ENCODE assay signal across 23 cellular contexts in the genomic region with DNA sequence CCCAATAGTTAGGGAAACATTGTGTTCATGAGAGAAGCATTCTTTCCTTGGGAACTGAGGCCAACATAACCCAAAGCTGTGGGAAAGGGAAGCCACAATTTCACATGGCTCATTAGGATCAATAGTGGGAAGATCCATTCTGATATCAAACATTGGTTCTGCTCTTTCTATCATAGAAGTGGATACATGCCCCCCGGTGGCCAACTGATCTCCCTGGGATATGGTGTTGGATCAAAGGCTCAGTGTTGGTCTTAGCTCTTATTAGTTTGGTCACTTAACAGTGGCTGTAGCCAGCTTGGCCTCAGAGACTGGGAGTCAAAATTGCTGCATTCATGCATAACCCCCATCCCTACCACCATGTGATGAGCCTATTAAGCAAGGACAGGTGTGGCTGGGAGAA. TPM values are rescaled to one million over a fixed set of nuclear protein-coding genes. Genes with fewer than 3 reads are reported as not detected.
DNase-seq lines count a peak whose midpoint lies in the region; ATAC-seq, FAIRE-seq and TF ChIP-seq lines count a peak whose summit lies in the region.
"Had no signal": no experiment of that assay in that cellular context is flagged by ENCODE, and none has a peak within 500 bp of the region (broad histone marks: within the 10 kb centered on the region; RNA-seq: fewer than 3 reads in every experiment).

No MANE protein-coding gene starts in this region.

- CTCF ChIA-PET in activated CD4-positive, alpha-beta T cell treated with anti-CD3 and anti-CD28 coated beads for 36 hours (lab: Charles Lee), result interaction anchor here (1.0 kb wide), 1 partner anchor 194 kb away, joined by 3 read pairs; no protein-coding TSS in a partner anchor
- CTCF ChIA-PET in T-cell (lab: Charles Lee), result no interaction called here

- ATAC-seq in activated CD4-positive, alpha-beta T cell treated with anti-CD3 and anti-CD28 coated beads for 36 hours, result no peak
- ATAC-seq in CD4-positive, CD25-positive, alpha-beta regulatory T cell (ENCODE audit: low read depth in 2 of 2), result no peak
- ATAC-seq in T-cell (replicated peaks in 1 of 4) (no peak), foreskin keratinocyte (no peak), HG03442 (IDR thresholded peaks at IDR 0.05; ENCODE audit: unreplicated experiment) (no peak)
- ATAC-seq: GM12878 had no signal

- no peaks in the 10 kb centered on the region for H3K36me3 ChIP-seq in CD4-positive, CD25-positive, alpha-beta regulatory T cell (ENCODE audit: control insufficient read depth, insufficient read depth, low read length)

- peaks cover 29% of the 10 kb centered on the region for H3K36me3 Mint-ChIP-seq in activated CD4-positive, alpha-beta T cell treated with anti-CD3 and anti-CD28 coated beads for 36 hours (ENCODE audit: low read depth)
- peaks cover 9% of the 10 kb centered on the region for H3K36me3 Mint-ChIP-seq in CD4-positive, CD25-positive, alpha-beta regulatory T cell
- peaks cover 24% of the 10 kb centered on the region for H3K36me3 Mint-ChIP-seq in T-cell

- POLR2A ChIA-PET in activated CD4-positive, alpha-beta T cell treated with anti-CD3 and anti-CD28 coated beads for 36 hours (lab: Charles Lee), result no interaction called here
- POLR2A ChIA-PET in T-cell (lab: Charles Lee), result no interaction called here

- peak; percentile 12 for TF ChIP-seq CTCF in foreskin keratinocyte (conservative IDR thresholded peaks at IDR 0.05)

- H3K4me3 Mint-ChIP-seq in activated CD4-positive, alpha-beta T cell treated with anti-CD3 and anti-CD28 coated beads for 36 hours, result no peak overlapping the region
- peak overlapping the region in 2 of 4 donors; percentile 37 to 38 for H3K4me3 Mint-ChIP-seq in CD4-positive, CD25-positive, alpha-beta regulatory T cell
- H3K4me3 Mint-ChIP-seq in T-cell, result peak overlapping the region in 1 of 3 donors; percentile 87
- H3K4me3 Mint-ChIP-seq: B cell had no signal

- peak overlapping the region; percentile 37 for H3K27ac Mint-ChIP-seq in activated CD4-positive, alpha-beta T cell treated with anti-CD3 and anti-CD28 coated beads for 36 hours
- H3K27ac Mint-ChIP-seq in CD4-positive, CD25-positive, alpha-beta regulatory T cell, result peak overlapping the region in 1 of 3 donors; percentile 90
- peak overlapping the region; percentile 64 to 97 for H3K27ac Mint-ChIP-seq in T-cell
- H3K27ac Mint-ChIP-seq: B cell had no signal

- no peaks in the 10 kb centered on the region for H3K27me3 ChIP-seq in CD4-positive, CD25-positive, alpha-beta regulatory T cell (ENCODE audit: control insufficient read depth, insufficient read depth, low read length)
- no peaks in the 10 kb centered on the region for H3K27me3 ChIP-seq in foreskin keratinocyte

- DNase-seq in activated CD4-positive, alpha-beta T cell treated with anti-CD3 and anti-CD28 coated beads for 36 hours, result peak; percentile 52
- no peak for DNase-seq in activated CD4-positive, alpha-beta T cell treated with anti-CD3 and anti-CD28 coated beads, Interleukin-2, amount 50 U/mL, for 48 hours
- DNase-seq in CD4-positive, CD25-positive, alpha-beta regulatory T cell, result no peak
- DNase-seq in T-cell (no peak), foreskin keratinocyte (no peak), GM19239 (ENCODE audit: insufficient read length, low spot score) (no peak), NCI-H1417 treated with DMSO at 0.1 percent for 48 hours (lab: John Stamatoyannopoulos, UW) (no peak)
- DNase-seq: 8988T, Calu3, GF-D8, GM23248, KBM-7, NCI-H1105 treated with DMSO at 0.1 percent for 48 hours, NCI-H187 treated with DMSO at 0.1 percent for 48 hours, NCI-H2227 treated with DMSO at 0.1 percent for 48 hours, NCI-H510A treated with DMSO at 0.1 percent for 48 hours, NCI-H82, RPMI8226, SHP77 treated with DMSO at 0.1 percent for 48 hours had no signal

- peaks cover 6 to 16% of the 10 kb centered on the region in 2 experiments for H3K9me3 ChIP-seq in CD4-positive, CD25-positive, alpha-beta regulatory T cell (ENCODE audit: control insufficient read depth in 2 of 2, low read length in 2 of 2)

- intact Hi-C loops in activated CD4-positive, alpha-beta T cell treated with anti-CD3 and anti-CD28 coated beads for 36 hours (cut with DNase I, micrococcal nuclease), result loop anchor here in 1 of 2 experiments (10.0 kb wide), 1 partner anchor 784 kb away; the partner anchor contains the start of gene NUB1

- H3K27ac ChIP-seq in CD4-positive, CD25-positive, alpha-beta regulatory T cell (ENCODE audit: insufficient read depth, low read length, poor library complexity, severe bottlenecking), result no peak overlapping the region
- no peak overlapping the region for H3K27ac ChIP-seq in foreskin keratinocyte
- H3K27ac ChIP-seq: GM23248 had no signal

- FAIRE-seq in GM19239 (lab: Jason Lieb, UNC), result no peak
- FAIRE-seq: GM12878 had no signal

- H3K9me3 Mint-ChIP-seq in activated CD4-positive, alpha-beta T cell treated with anti-CD3 and anti-CD28 coated beads for 36 hours (ENCODE audit: low read depth), result peaks cover 24% of the 10 kb centered on the region
- peaks cover 0 to 30% (median 11%) of the 10 kb centered on the region in 7 donors for H3K9me3 Mint-ChIP-seq in CD4-positive, CD25-positive, alpha-beta regulatory T cell
- peaks cover 0 to 28% (median 18%) of the 10 kb centered on the region in 3 donors for H3K9me3 Mint-ChIP-seq in T-cell

- H3K4me3 ChIP-seq in CD4-positive, CD25-positive, alpha-beta regulatory T cell (ENCODE audit: low read depth, low read length), result peak overlapping the region; percentile 8
- H3K4me3 ChIP-seq: GM12878, GM23248 had no signal

- no peaks in the 10 kb centered on the region for H3K27me3 Mint-ChIP-seq in activated CD4-positive, alpha-beta T cell treated with anti-CD3 and anti-CD28 coated beads for 36 hours
- H3K27me3 Mint-ChIP-seq in CD4-positive, CD25-positive, alpha-beta regulatory T cell, result no peaks in the 10 kb centered on the region
- no peaks in the 10 kb centered on the region for H3K27me3 Mint-ChIP-seq in T-cell

- H3K4me1 ChIP-seq in CD4-positive, CD25-positive, alpha-beta regulatory T cell (ENCODE audit: control insufficient read depth, insufficient read depth, low read length, poor library complexity, severe bottlenecking), result peaks cover 19% of the 10 kb centered on the region
- no peaks in the 10 kb centered on the region for H3K4me1 ChIP-seq in foreskin keratinocyte

- peaks cover 70% of the 10 kb centered on the region for H3K4me1 Mint-ChIP-seq in activated CD4-positive, alpha-beta T cell treated with anti-CD3 and anti-CD28 coated beads for 36 hours
- peaks cover 19 to 76% (median 40%) of the 10 kb centered on the region in 4 donors for H3K4me1 Mint-ChIP-seq in CD4-positive, CD25-positive, alpha-beta regulatory T cell
- H3K4me1 Mint-ChIP-seq in T-cell, result peaks cover 75 to 86% (median 79%) of the 10 kb centered on the region in 3 donors
- H3K4me1 Mint-ChIP-seq: B cell had no signal

RNA-seq across cellular contexts. Expression of gene GIMAP4, which starts 6.7 kb away (rescaled TPM):
- 100 to 1,000 TPM; 109 to 135 TPM for total RNA-seq in activated CD4-positive, alpha-beta T cell treated with anti-CD3 and anti-CD28 coated beads for 36 hours
- total RNA-seq in CD4-positive, CD25-positive, alpha-beta regulatory T cell, result 90.1 TPM
- 100 to 1,000 TPM; 402 to 667 (median 490) TPM for polyA plus RNA-seq in CD4-positive, CD25-positive, alpha-beta regulatory T cell
- total RNA-seq in T-cell (100 to 1,000 TPM; 121 to 341 (median 306) TPM), foreskin keratinocyte (not detected in 2 replicates)
- not detected in 2 replicates for polyA plus RNA-seq in foreskin keratinocyte
- total RNA-seq: Calu3, GM23248 had no signal
- polyA plus RNA-seq: AG04450, GM23248 had no signal

RNA-seq across cellular contexts. Expression of gene GIMAP7, which starts 45.8 kb away (rescaled TPM):
- total RNA-seq in activated CD4-positive, alpha-beta T cell treated with anti-CD3 and anti-CD28 coated beads for 36 hours, result 10 to 100 TPM; 34.5 to 36.9 TPM
- total RNA-seq in CD4-positive, CD25-positive, alpha-beta regulatory T cell, result 64.2 TPM
- polyA plus RNA-seq in CD4-positive, CD25-positive, alpha-beta regulatory T cell, result 1,000 to 10,000 TPM in 1 of 4 donors, 100 to 1,000 TPM in 3; 519 to 1,084 (median 836) TPM
- 100 to 1,000 TPM in 3 of 5 donors, 10 to 100 TPM in 2; 76.8 to 430 (median 392) TPM for total RNA-seq in T-cell
- total RNA-seq in foreskin keratinocyte, result not detected in 2 replicates
- polyA plus RNA-seq in foreskin keratinocyte, result not detected in 2 replicates
- total RNA-seq: Calu3, GM23248 had no signal
- polyA plus RNA-seq: AG04450, GM23248 had no signal

Comparison
In these comparisons a context has a peak if more than half of its experiments do, and no peak if none do; other contexts are left out.
1. RNA of gene GIMAP4, which starts 6.7 kb away (total RNA-seq): 121 to 341 TPM in T-cell, 109 to 135 TPM in activated CD4-positive, alpha-beta T cell treated with anti-CD3 and anti-CD28 coated beads for 36 hours and 90.1 TPM in CD4-positive, CD25-positive, alpha-beta regulatory T cell (single experiment); not detected in foreskin keratinocyte; every median in the first group is over 10 times any median in the second.
2. RNA of gene GIMAP7, which starts 45.8 kb away (total RNA-seq): 76.8 to 430 TPM in T-cell, 64.2 TPM in CD4-positive, CD25-positive, alpha-beta regulatory T cell (single experiment) and 34.5 to 36.9 TPM in activated CD4-positive, alpha-beta T cell treated with anti-CD3 and anti-CD28 coated beads for 36 hours; not detected in foreskin keratinocyte; every median in the first group is over 10 times any median in the second.